10 cellular contexts compared by ENCODE assay signal in the genomic region with DNA sequence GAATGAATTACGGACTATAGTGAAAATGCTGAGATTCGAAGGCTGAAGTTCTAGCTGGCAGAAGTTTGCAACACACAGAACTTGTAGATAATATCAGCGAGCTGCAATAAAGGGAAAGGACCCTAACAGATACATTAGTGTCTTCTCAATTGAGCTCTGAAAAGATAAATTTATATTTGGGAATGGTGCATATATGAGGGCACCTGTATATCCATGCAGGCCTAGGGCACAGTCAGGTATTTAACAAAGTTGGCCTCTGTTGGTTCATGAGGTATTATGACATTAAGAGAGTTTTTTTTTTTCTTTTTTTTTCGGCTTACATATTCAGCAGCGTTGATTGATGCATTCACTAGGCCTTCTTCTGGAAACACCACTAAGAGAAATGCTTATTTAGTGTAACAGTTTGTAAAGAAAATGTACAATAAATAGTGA. TPM values are rescaled to one million over a fixed set of nuclear protein-coding genes. Genes with fewer than 3 reads are reported as not detected.
A peak's percentile ranks its signal among the peaks of the same experiment; 100 is the strongest.
DNase-seq lines count a peak whose midpoint lies in the region; ATAC-seq and TF ChIP-seq lines count a peak whose summit lies in the region.
"Had no signal": no experiment of that assay in that cellular context is flagged by ENCODE, and none has a peak within 500 bp of the region (broad histone marks: within the 10 kb centered on the region; RNA-seq: fewer than 3 reads in every experiment).

No MANE protein-coding gene starts in this region.

- no peak for TF ChIP-seq CTCF in heart right ventricle (IDR thresholded peaks at IDR 0.05)
- no peak for TF ChIP-seq CTCF in cardiac fibroblast (IDR thresholded peaks at IDR 0.05; ENCODE audit: low read depth, low read length)
- no peak for TF ChIP-seq CTCF in uterus (IDR thresholded peaks at IDR 0.05)

- H3K27ac ChIP-seq in heart right ventricle (peak overlapping the region; percentile 92 to 99 (median 98)), uterus (peak overlapping the region; percentile 96 to 97)

- H3K4me1 ChIP-seq in heart right ventricle (peaks cover under 1 to 73% (median 57%) of the 10 kb centered on the region in 9 donors), mucosa of stomach (ENCODE audit: control insufficient read depth, insufficient read depth, low read length) (peaks cover 18% of the 10 kb centered on the region), uterus (peaks cover 0 to 17% of the 10 kb centered on the region in 2 donors)
- H3K4me1 ChIP-seq: Caco-2 had no signal

- H3K27me3 ChIP-seq in heart right ventricle (no peaks in the 10 kb centered on the region), mucosa of stomach (ENCODE audit: control insufficient read depth, insufficient read depth, low read length) (no peaks in the 10 kb centered on the region), uterus (no peaks in the 10 kb centered on the region)

- peak overlapping the region; percentile 78 for H3K9ac ChIP-seq in mucosa of stomach (ENCODE audit: low read length)

- 9 to 10% methylated on average over 5 of the region's 5 CpGs for WGBS in heart right ventricle, 2 donors

- no peak for TF ChIP-seq POLR2A in uterus (IDR thresholded peaks at IDR 0.05)

- H3K36me3 ChIP-seq in heart right ventricle (peaks cover 0 to 18% (median 11%) of the 10 kb centered on the region in 9 donors), mucosa of stomach (ENCODE audit: control insufficient read depth, insufficient read depth, low read length) (no peaks in the 10 kb centered on the region), uterus (no peaks in the 10 kb centered on the region)

- no peak for DNase-seq in heart right ventricle
- no peak for DNase-seq in cardiac septum (ENCODE audit: low spot score)
- DNase-seq in cardiac fibroblast (ENCODE audit: low read depth in 2 of 2): peak; percentile 27 to 54
- no peak for DNase-seq in uterus
- no peak for DNase-seq in DMS79 treated with DMSO at 0.1 percent for 48 hours (lab: John Stamatoyannopoulos, UW)
- DNase-seq: Caco-2; stimulated activated CD4-positive, alpha-beta T cell treated with anti-CD3 and anti-CD28 coated beads, Interleukin-4, amount 100 ng/mL, for 4 hours had no signal

- intact Hi-C loops in heart right ventricle (cut with DNase I): loop anchor here in 8 of 10 donors (5.0 to 10.0 kb wide), 10 partner anchors 33 to 370 kb away; no protein-coding TSS in a partner anchor
- intact Hi-C loops in cardiac septum (cut with DNase I): loop anchor here (5.0 kb wide), 1 partner anchor 158 kb away; no protein-coding TSS in a partner anchor
- intact Hi-C loops in uterus (cut with DNase I; ENCODE audit: low total_unique reads): no loop called here

- ATAC-seq in heart right ventricle (no peak), HG03378 (IDR thresholded peaks at IDR 0.05; ENCODE audit: unreplicated experiment) (no peak), HG03139 (IDR thresholded peaks at IDR 0.05; ENCODE audit: unreplicated experiment) (no peak)

- peak overlapping the region; percentile 77 to 98 (median 86) for H3K4me3 ChIP-seq in heart right ventricle
- H3K4me3 ChIP-seq in cardiac fibroblast (replicated peaks in 1 of 2; ENCODE audit: low read depth in 2 of 2, low read length in 2 of 2): peak overlapping the region; percentile 48 to 81
- H3K4me3 ChIP-seq in mucosa of stomach (ENCODE audit: low read length): no peak overlapping the region
- H3K4me3 ChIP-seq in uterus: peak overlapping the region; percentile 77 to 96

- H3K9me3 ChIP-seq in heart right ventricle (no peaks in the 10 kb centered on the region), mucosa of stomach (ENCODE audit: control insufficient read depth, low read length) (no peaks in the 10 kb centered on the region), uterus (no peaks in the 10 kb centered on the region)
- H3K9me3 ChIP-seq: Caco-2 had no signal

RNA-seq across cellular contexts. Expression of a gene that starts 2.2 kb away (rescaled TPM):
- total RNA-seq in heart right ventricle: 100 to 1,000 TPM in 4 of 10 donors, 10 to 100 TPM in 6; 82.4 to 117 (median 97.5) TPM
- polyA plus RNA-seq in heart right ventricle: 10 to 100 TPM; 11.2 to 24.9 TPM
- 78.6 TPM for total RNA-seq in cardiac septum
- 100 to 1,000 TPM in 1 of 4 donors, 10 to 100 TPM in 3; 49.2 to 116 (median 64.9) TPM for total RNA-seq in uterus

Comparison
In these comparisons a context has a peak if more than half of its experiments do, and no peak if none do; other contexts are left out.
1. DNase-seq: peak in cardiac fibroblast (2 of 2); none in heart right ventricle (0 of 2), cardiac septum (single experiment), uterus (0 of 2) and DMS79 treated with DMSO at 0.1 percent for 48 hours (single experiment).